In the genomic region with DNA sequence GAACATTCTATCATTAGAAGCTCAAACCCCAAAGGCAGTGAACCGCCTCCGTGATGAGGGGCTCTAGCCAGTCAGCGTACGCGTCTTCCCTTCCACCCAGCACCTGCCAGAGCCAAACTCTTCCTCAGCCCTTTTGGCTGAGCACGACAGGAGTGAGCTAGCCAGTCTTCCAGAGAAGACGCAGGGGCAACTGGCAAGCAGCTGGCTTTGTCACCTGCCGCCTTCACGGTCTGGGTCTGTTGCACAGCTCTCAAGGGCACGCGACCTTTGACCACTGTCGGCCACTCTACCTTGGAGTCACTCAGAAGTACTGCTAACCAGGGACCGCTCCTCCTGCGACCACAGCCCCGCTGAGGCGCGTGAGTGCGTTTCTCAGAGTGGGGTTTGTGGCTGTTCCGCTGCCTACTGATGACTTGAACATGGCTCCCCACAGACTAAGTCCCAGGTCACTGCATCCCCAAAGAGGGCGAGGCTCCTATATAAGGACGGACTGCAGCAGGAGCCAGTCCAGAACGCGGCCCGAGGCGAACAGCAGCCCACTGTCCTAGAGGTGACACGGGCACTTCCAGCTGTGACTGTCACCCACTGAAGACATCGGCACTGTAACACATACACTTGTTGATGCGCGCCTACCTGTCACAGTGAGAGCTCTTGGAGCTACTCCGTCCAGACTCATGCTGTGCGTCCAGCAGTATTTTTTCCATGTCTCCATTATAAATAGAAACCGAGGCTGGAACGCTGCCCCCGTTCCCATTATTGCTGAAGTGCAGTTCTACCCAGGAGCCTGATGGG, we compare ENCODE assay signal across 11 cellular contexts. TPM values are rescaled to one million over a fixed set of nuclear protein-coding genes. Genes with fewer than 3 reads are reported as not detected.
A peak's percentile ranks its signal among the peaks of the same experiment; 100 is the strongest.
DNase-seq lines count a peak whose midpoint lies in the region; ATAC-seq lines count a peak whose summit lies in the region.
"Had no signal": no experiment of that assay in that cellular context is flagged by ENCODE, and none has a peak within 500 bp of the region (broad histone marks: within the 10 kb centered on the region; RNA-seq: fewer than 3 reads in every experiment).

No MANE protein-coding gene starts in this region.

- peak overlapping the region; percentile 87 for H3K27ac Mint-ChIP-seq in activated T-helper 1 cell treated with anti-CD3 and anti-CD28 coated beads, Interleukin-12 subunit alpha, Interleukin-12 subunit beta, Interleukin-2, Interleukin-4 antibody, amounts not matched to agents 30 ng/mL and 10 ng/mL and 1 ng/mL, durations not matched to agents 14 hours and 24 hours and 36 hours
- peak overlapping the region in 5 of 6 donors; percentile 2 to 84 (median 43) for H3K27ac Mint-ChIP-seq in immature natural killer cell

- peaks cover 81% of the 10 kb centered on the region for H3K4me1 Mint-ChIP-seq in activated T-helper 1 cell treated with anti-CD3 and anti-CD28 coated beads, Interleukin-12 subunit alpha, Interleukin-12 subunit beta, Interleukin-2, Interleukin-4 antibody, amounts not matched to agents 30 ng/mL and 10 ng/mL and 1 ng/mL, durations not matched to agents 14 hours and 24 hours and 36 hours (ENCODE audit: low read depth)
- peaks cover 39 to 40% of the 10 kb centered on the region in 2 donors for H3K4me1 Mint-ChIP-seq in immature natural killer cell

- ATAC-seq in HG03432 (IDR thresholded peaks at IDR 0.05; ENCODE audit: unreplicated experiment) = no peak
- no peak for ATAC-seq in HG02623 (IDR thresholded peaks at IDR 0.05; ENCODE audit: unreplicated experiment)

- H3K4me3 Mint-ChIP-seq in activated T-helper 1 cell treated with anti-CD3 and anti-CD28 coated beads, Interleukin-12 subunit alpha, Interleukin-12 subunit beta, Interleukin-2, Interleukin-4 antibody, amounts not matched to agents 30 ng/mL and 10 ng/mL and 1 ng/mL, durations not matched to agents 14 hours and 24 hours and 36 hours = peak overlapping the region; percentile 71
- peak overlapping the region; percentile 47 to 70 (median 61) for H3K4me3 Mint-ChIP-seq in immature natural killer cell
- H3K4me3 Mint-ChIP-seq: GM23338 had no signal

- no peaks in the 10 kb centered on the region for H3K9me3 Mint-ChIP-seq in activated T-helper 1 cell treated with anti-CD3 and anti-CD28 coated beads, Interleukin-12 subunit alpha, Interleukin-12 subunit beta, Interleukin-2, Interleukin-4 antibody, amounts not matched to agents 30 ng/mL and 10 ng/mL and 1 ng/mL, durations not matched to agents 14 hours and 24 hours and 36 hours
- H3K9me3 Mint-ChIP-seq in immature natural killer cell = no peaks in the 10 kb centered on the region
- H3K9me3 Mint-ChIP-seq: GM23338 had no signal

- H3K36me3 Mint-ChIP-seq in activated T-helper 1 cell treated with anti-CD3 and anti-CD28 coated beads, Interleukin-12 subunit alpha, Interleukin-12 subunit beta, Interleukin-2, Interleukin-4 antibody, amounts not matched to agents 30 ng/mL and 10 ng/mL and 1 ng/mL, durations not matched to agents 14 hours and 24 hours and 36 hours (ENCODE audit: low read depth) = peaks cover 48% of the 10 kb centered on the region
- H3K36me3 Mint-ChIP-seq in immature natural killer cell = peaks cover 9 to 16% (median 12%) of the 10 kb centered on the region in 3 donors

- no peaks in the 10 kb centered on the region for H3K27me3 Mint-ChIP-seq in activated T-helper 1 cell treated with anti-CD3 and anti-CD28 coated beads, Interleukin-12 subunit alpha, Interleukin-12 subunit beta, Interleukin-2, Interleukin-4 antibody, amounts not matched to agents 30 ng/mL and 10 ng/mL and 1 ng/mL, durations not matched to agents 14 hours and 24 hours and 36 hours (ENCODE audit: insufficient read depth)
- H3K27me3 Mint-ChIP-seq in immature natural killer cell (ENCODE audit: low read depth in 3 of 3) = peaks cover 4 to 7% (median 6%) of the 10 kb centered on the region in 3 donors

- DNase-seq in activated T-cell treated with anti-CD3 and anti-CD28 coated beads, Interleukin-2, amount 50 U/mL, for 1 hour = peak; percentile 30
- DNase-seq in activated T-cell treated with anti-CD3 and anti-CD28 coated beads for 4 hours (no peak), immature natural killer cell (no peak), head of caudate nucleus (no peak)
- no peak for DNase-seq in activated T-helper 1 cell treated with anti-CD3 and anti-CD28 coated beads, Interleukin-12 subunit alpha, Interleukin-12 subunit beta, Interleukin-2, Interleukin-4 antibody, amounts not matched to agents 30 ng/mL and 10 ng/mL and 1 ng/mL, durations not matched to agents 14 hours and 24 hours and 36 hours (ENCODE audit: low spot score)
- DNase-seq: GDM1, SIG-M5 had no signal

- intact Hi-C loops in activated T-helper 1 cell treated with anti-CD3 and anti-CD28 coated beads, Interleukin-12 subunit alpha, Interleukin-12 subunit beta, Interleukin-2, Interleukin-4 antibody, amounts not matched to agents 30 ng/mL and 10 ng/mL and 1 ng/mL, durations not matched to agents 14 hours and 24 hours and 36 hours (cut with micrococcal nuclease) = loop anchor here (2.0 kb wide), 1 partner anchor 73 kb away; the partner anchor contains the start of gene PPP2R2D
- intact Hi-C loops in head of caudate nucleus (cut with DNase I) = no loop called here

- peak overlapping the region; percentile 25 for H3K27ac ChIP-seq in temporal lobe (ENCODE audit: low read depth, low read length)

RNA-seq across cellular contexts. Expression of gene BNIP3, which starts 8.4 kb away (rescaled TPM):
- 43.0 and 48.9 TPM in 2 replicates for total RNA-seq in activated T-helper 1 cell treated with anti-CD3 and anti-CD28 coated beads, Interleukin-12 subunit alpha, Interleukin-12 subunit beta, Interleukin-2, Interleukin-4 antibody, amounts not matched to agents 30 ng/mL and 10 ng/mL and 1 ng/mL, durations not matched to agents 14 hours and 24 hours and 36 hours
- polyA plus RNA-seq in immature natural killer cell = 10 to 100 TPM in 1 of 3 donors, 1 to 10 TPM in 2; 8.7 to 17.8 (median 9.0) TPM
- 29.0 TPM for total RNA-seq in temporal lobe
